ENCODE assay signal across 9 cellular contexts in genomic region chr14:100440207-100440631, GRCh38.
DNase-seq lines count a peak whose midpoint lies in the region; ATAC-seq, FAIRE-seq and TF ChIP-seq lines count a peak whose summit lies in the region.
"Had no signal": no experiment of that assay in that cellular context is flagged by ENCODE, and none has a peak within 500 bp of the region (broad histone marks: within the 10 kb centered on the region; RNA-seq: fewer than 3 reads in every experiment).

No MANE protein-coding gene starts in this region.

- peaks cover 37% of the 10 kb centered on the region for H3K4me1 Mint-ChIP-seq in stimulated activated effector memory CD8-positive, alpha-beta T cell treated with anti-CD3 and anti-CD28 coated beads, Interleukin-12 subunit alpha, Interleukin-12 subunit beta, amount 100 ng/mL, for 72 hours

- H3K9me1 ChIP-seq in K562 (ENCODE audit: control insufficient read depth, insufficient read depth, low read length) = no peaks in the 10 kb centered on the region

- in situ Hi-C loops in K562 (cut with MboI) = no loop called here

- intact Hi-C loops in HCT116 (cut with micrococcal nuclease) (loop anchor here (1.0 to 2.0 kb wide), 2 partner anchors 205 to 215 kb away; no protein-coding TSS in a partner anchor), K562 (cut with micrococcal nuclease) (loop anchor here (1.0 to 10.0 kb wide), 3 partner anchors 55 to 214 kb away; no protein-coding TSS in a partner anchor), sigmoid colon (cut with DNase I) (no loop called here)

- TF ChIP-seq RAD21 in HCT116 (IDR thresholded peaks at IDR 0.05; ENCODE audit: low read depth) = peak; percentile 98
- TF ChIP-seq RAD21 in K562 (CRISPR knock-in tag; conservative IDR thresholded peaks at IDR 0.05 in 1 of 2, IDR thresholded peaks at IDR 0.05 in 1 of 2) = peak; percentile 81 to 86

- TF ChIP-seq EP300 in K562 (IDR thresholded peaks at IDR 0.05; ENCODE audit: low read length) (no peak), sigmoid colon (IDR thresholded peaks at IDR 0.05) (no peak)

- H3K36me3 ChIP-seq in BLaER1 treated with 17β-estradiol and CSF1 and Interleukin-3, amounts not matched to agents 10 nM and 100 nM = no peaks in the 10 kb centered on the region
- no peaks in the 10 kb centered on the region for H3K36me3 ChIP-seq in HCT116 (ENCODE audit: control insufficient read depth in 1 of 2, insufficient read depth in 2 of 2, low read length in 2 of 2)
- no peaks in the 10 kb centered on the region for H3K36me3 ChIP-seq in OCI-LY1 (ENCODE audit: insufficient read depth, low read length)
- no peaks in the 10 kb centered on the region for H3K36me3 ChIP-seq in K562 (ENCODE audit: control insufficient read depth, insufficient read depth, low read length)
- H3K36me3 ChIP-seq in sigmoid colon = no peaks in the 10 kb centered on the region

- H3K4me3 ChIP-seq in BLaER1 treated with 17β-estradiol and CSF1 and Interleukin-3, amounts not matched to agents 10 nM and 100 nM = no peak overlapping the region
- H3K4me3 ChIP-seq in HCT116 (replicated peaks in 1 of 2; ENCODE audit: low read depth in 1 of 2, low read length in 2 of 2) = peak overlapping the region in 1 of 2 experiments; percentile 42; a peak in 2 of 4 replicates
- H3K4me3 ChIP-seq in OCI-LY1 (ENCODE audit: low read depth, low read length, poor library complexity, severe bottlenecking) = no peak overlapping the region
- no peak overlapping the region for H3K4me3 ChIP-seq in K562
- no peak overlapping the region for H3K4me3 ChIP-seq in sigmoid colon

- H3F3A ChIP-seq in OCI-LY1 (ENCODE audit: insufficient read depth, low read length) = no peaks in the 10 kb centered on the region

- no peak overlapping the region for H2AFZ ChIP-seq in HCT116 (ENCODE audit: low read depth, low read length, poor library complexity, severe bottlenecking)
- no peak overlapping the region for H2AFZ ChIP-seq in OCI-LY1 (ENCODE audit: low read length)
- peak overlapping the region; percentile 85 for H2AFZ ChIP-seq in K562 (ENCODE audit: low read depth, low read length)

- H3K27ac ChIP-seq in BLaER1 treated with 17β-estradiol and CSF1 and Interleukin-3, amounts not matched to agents 10 nM and 100 nM = no peak overlapping the region
- H3K27ac ChIP-seq in HCT116 (ENCODE audit: low read depth, low read length) = peak overlapping the region; percentile 77
- H3K27ac ChIP-seq in OCI-LY1 (ENCODE audit: low read depth, low read length, poor library complexity, severe bottlenecking) = no peak overlapping the region
- peak overlapping the region; percentile 65; the same call in 2 of the 3 replicates for H3K27ac ChIP-seq in K562 (ENCODE audit: extremely low read depth, low read depth, low read length)
- H3K27ac ChIP-seq in sigmoid colon = peak overlapping the region in 1 of 4 donors; percentile 31

- no peak overlapping the region for H3K27ac Mint-ChIP-seq in stimulated activated effector memory CD8-positive, alpha-beta T cell treated with anti-CD3 and anti-CD28 coated beads, Interleukin-12 subunit alpha, Interleukin-12 subunit beta, amount 100 ng/mL, for 72 hours

- FAIRE-seq in K562 (lab: Jason Lieb, UNC) = peak; percentile 86
- FAIRE-seq: islet of Langerhans had no signal

- H3K4me2 ChIP-seq in BLaER1 treated with 17β-estradiol and CSF1 and Interleukin-3, amounts not matched to agents 10 nM and 100 nM = peak overlapping the region in 7 of 11 experiments; percentile 0 to 34 (median 12); a peak in 8 of 22 replicates
- H3K4me2 ChIP-seq in HCT116 (ENCODE audit: low read length) = peak overlapping the region; percentile 78
- no peak overlapping the region for H3K4me2 ChIP-seq in OCI-LY1 (ENCODE audit: low read length)
- peak overlapping the region; percentile 65 for H3K4me2 ChIP-seq in K562 (ENCODE audit: insufficient read depth, low read length)

- WGBS in K562 (ENCODE audit: insufficient coverage, low coverage, missing lambda C conversion rate) = 6% methylated on average over 10 of the region's 10 CpGs
- WGBS in sigmoid colon, 2 donors = 18 to 47% methylated on average over 10 of the region's 10 CpGs

- peak overlapping the region in 2 of 11 experiments; percentile 0 to 12; a peak in 1 of 22 replicates for H3K9ac ChIP-seq in BLaER1 treated with 17β-estradiol and CSF1 and Interleukin-3, amounts not matched to agents 10 nM and 100 nM
- peak overlapping the region; percentile 49 for H3K9ac ChIP-seq in HCT116 (ENCODE audit: low read length)
- H3K9ac ChIP-seq in OCI-LY1 (ENCODE audit: low read length) = no peak overlapping the region
- H3K9ac ChIP-seq in K562 (ENCODE audit: insufficient read depth in 1 of 2, low read depth in 2 of 2, low read length in 2 of 2) = peak overlapping the region; percentile 24 to 51; a peak in 3 of 4 replicates

- TF ChIP-seq CTCF in HCT116 (IDR thresholded peaks at IDR 0.05 in 2 of 3, conservative IDR thresholded peaks at IDR 0.05 in 1 of 3; ENCODE audit: borderline replicate concordance in 1 of 3, insufficient read depth in 1 of 3, low read depth in 2 of 3, low read length in 2 of 3) (peak; percentile 87 to 94 (median 93)), OCI-LY1 (IDR thresholded peaks at IDR 0.05; ENCODE audit: low read length) (peak; percentile 65), K562 (IDR thresholded peaks at IDR 0.05 in 2 of 3, conservative IDR thresholded peaks at IDR 0.05 in 1 of 3; ENCODE audit: insufficient read depth in 2 of 3, low read depth in 1 of 3, low read length in 3 of 3) (peak; percentile 82 to 84 (median 83)), sigmoid colon (IDR thresholded peaks at IDR 0.05) (peak in 3 of 4 experiments; percentile 42 to 59 (median 58))

- peak; percentile 75 for ATAC-seq in HCT116
- peak; percentile 94 for ATAC-seq in K562
- ATAC-seq in stimulated activated effector memory CD8-positive, alpha-beta T cell treated with anti-CD3 and anti-CD28 coated beads, Interleukin-12 subunit alpha, Interleukin-12 subunit beta, amount 100 ng/mL, for 72 hours = no peak
- no peak for ATAC-seq in HG03571 (IDR thresholded peaks at IDR 0.05; ENCODE audit: unreplicated experiment)

- peaks cover 0 to 80% (median 46%) of the 10 kb centered on the region in 11 experiments; a peak in 15 of 22 replicates for H4K20me1 ChIP-seq in BLaER1 treated with 17β-estradiol and CSF1 and Interleukin-3, amounts not matched to agents 10 nM and 100 nM
- H4K20me1 ChIP-seq in HCT116 (ENCODE audit: insufficient read depth) (no peaks in the 10 kb centered on the region), OCI-LY1 (ENCODE audit: insufficient read depth, low read length) (no peaks in the 10 kb centered on the region; the same call in 1 of the 2 replicates), K562 (replicated peaks; ENCODE audit: control insufficient read depth, insufficient read depth, low read length) (no peaks in the 10 kb centered on the region)

- H3K27me3 ChIP-seq in BLaER1 treated with 17β-estradiol and CSF1 and Interleukin-3, amounts not matched to agents 10 nM and 100 nM = no peaks in the 10 kb centered on the region
- H3K27me3 ChIP-seq in HCT116 (ENCODE audit: insufficient read depth, low read length) = no peaks in the 10 kb centered on the region
- H3K27me3 ChIP-seq in OCI-LY1 (ENCODE audit: insufficient read depth, low read length) = no peaks in the 10 kb centered on the region
- H3K27me3 ChIP-seq in K562 (ENCODE audit: control insufficient read depth in 2 of 2, insufficient read depth in 2 of 2, low read length in 2 of 2) = no peaks in the 10 kb centered on the region
- H3K27me3 ChIP-seq in sigmoid colon = no peaks in the 10 kb centered on the region

- TF ChIP-seq POLR2A in HCT116 (IDR thresholded peaks at IDR 0.05; ENCODE audit: borderline replicate concordance, extremely low read depth, insufficient read depth, insufficient read length) (no peak), K562 (conservative IDR thresholded peaks at IDR 0.05) (no peak), sigmoid colon (IDR thresholded peaks at IDR 0.05) (no peak)

- no peaks in the 10 kb centered on the region for H3K9me3 Mint-ChIP-seq in stimulated activated effector memory CD8-positive, alpha-beta T cell treated with anti-CD3 and anti-CD28 coated beads, Interleukin-12 subunit alpha, Interleukin-12 subunit beta, amount 100 ng/mL, for 72 hours

- CTCF ChIA-PET in HCT116 (lab: Charles Lee) (interaction anchor here (0.6 to 5.7 kb wide), 20 partner anchors 9 to 460 kb away, joined by 3 to 69 read pairs (median 6); no protein-coding TSS in a partner anchor), K562 (lab: Yijun Ruan, JAX; ENCODE audit: low intra/inter-chr PET ratio) (interaction anchor here (1.0 to 2.3 kb wide), 2 partner anchors 213 to 214 kb away, joined by 6 to 9 read pairs; no protein-coding TSS in a partner anchor)

- no TSS peak for BruUV-seq in HCT116 (replicated peaks; lab: Mats Ljungman, UMichigan)
- BruUV-seq in K562 (replicated peaks; lab: Mats Ljungman, UMichigan) = no TSS peak

- DNase-seq in HCT116 (ENCODE audit: low read depth, low spot score) (no peak), K562 (ENCODE audit: extremely low read depth in 1 of 4, low spot score in 3 of 4) (peak; percentile 62 to 79 (median 69)), hypothalamus (lab: John Stamatoyannopoulos, UW) (peak in 44 of 51 donors; percentile 13 to 81 (median 57)), sigmoid colon (peak; percentile 79)
- DNase-seq in stimulated activated effector memory CD8-positive, alpha-beta T cell treated with anti-CD3 and anti-CD28 coated beads, Interleukin-12 subunit alpha, Interleukin-12 subunit beta, amount 100 ng/mL, for 72 hours (ENCODE audit: low spot score in 2 of 2) = no peak

- H3K9me3 ChIP-seq in BLaER1 treated with 17β-estradiol and CSF1 and Interleukin-3, amounts not matched to agents 10 nM and 100 nM (replicated peaks in 1 of 11) = no peaks in the 10 kb centered on the region
- no peaks in the 10 kb centered on the region for H3K9me3 ChIP-seq in HCT116 (ENCODE audit: control insufficient read depth in 1 of 2, insufficient read depth in 1 of 2, low read depth in 1 of 2, low read length in 2 of 2)
- no peaks in the 10 kb centered on the region for H3K9me3 ChIP-seq in OCI-LY1 (ENCODE audit: low read length)
- no peaks in the 10 kb centered on the region for H3K9me3 ChIP-seq in K562 (replicated peaks; ENCODE audit: control insufficient read depth, insufficient read depth, low read depth, low read length)
- H3K9me3 ChIP-seq in sigmoid colon = no peaks in the 10 kb centered on the region

- no peaks in the 10 kb centered on the region for H3K36me3 Mint-ChIP-seq in stimulated activated effector memory CD8-positive, alpha-beta T cell treated with anti-CD3 and anti-CD28 coated beads, Interleukin-12 subunit alpha, Interleukin-12 subunit beta, amount 100 ng/mL, for 72 hours

- H3K9me2 ChIP-seq in HCT116 (ENCODE audit: insufficient read depth) (no peaks in the 10 kb centered on the region), OCI-LY1 (ENCODE audit: low read depth, low read length) (no peaks in the 10 kb centered on the region)

- no peaks in the 10 kb centered on the region for H3K79me2 ChIP-seq in HCT116 (ENCODE audit: insufficient read depth, low read length)
- H3K79me2 ChIP-seq in OCI-LY1 (ENCODE audit: insufficient read depth, low read length) = no peaks in the 10 kb centered on the region
- no peaks in the 10 kb centered on the region for H3K79me2 ChIP-seq in K562 (ENCODE audit: control insufficient read depth, insufficient read depth, low read length)

- POLR2A ChIA-PET in HCT116 (lab: Charles Lee) (interaction anchor here (0.6 to 1.8 kb wide), 4 partner anchors 55 to 223 kb away, joined by 3 to 5 read pairs (median 4); no protein-coding TSS in a partner anchor), K562 (lab: Yijun Ruan, JAX) (interaction anchor here (0.7 to 1.6 kb wide), 5 partner anchors 10 to 199 kb away, joined by 3 to 5 read pairs (median 4); no protein-coding TSS in a partner anchor)

- peaks cover 0 to 46% (median 31%) of the 10 kb centered on the region in 10 experiments; a peak in 18 of 20 replicates for H3K4me1 ChIP-seq in BLaER1 treated with 17β-estradiol and CSF1 and Interleukin-3, amounts not matched to agents 10 nM and 100 nM
- H3K4me1 ChIP-seq in HCT116 (ENCODE audit: control insufficient read depth in 1 of 2, insufficient read depth in 2 of 2, low read length in 2 of 2) = peaks cover 43 to 78% of the 10 kb centered on the region in 2 experiments
- no peaks in the 10 kb centered on the region for H3K4me1 ChIP-seq in OCI-LY1 (ENCODE audit: insufficient read depth, low read length, severe bottlenecking)
- peaks cover 29 to 40% of the 10 kb centered on the region in 2 experiments for H3K4me1 ChIP-seq in K562 (replicated peaks in 1 of 2; ENCODE audit: control insufficient read depth in 2 of 2, insufficient read depth in 2 of 2, low read length in 2 of 2)
- H3K4me1 ChIP-seq in sigmoid colon = peaks cover 0 to 36% (median 21%) of the 10 kb centered on the region in 4 donors

- RAD21 ChIA-PET in HCT116 (lab: Charles Lee; ENCODE audit: low non-redundant PET in 1 of 2, low total read pairs in 2 of 2, uncharacterized antibody in 2 of 2, unreplicated experiment in 2 of 2) = interaction anchor here (0.5 to 2.2 kb wide), 12 partner anchors 10 to 213 kb away, joined by 3 to 20 read pairs (median 6); no protein-coding TSS in a partner anchor

- H3K4me3 Mint-ChIP-seq in stimulated activated effector memory CD8-positive, alpha-beta T cell treated with anti-CD3 and anti-CD28 coated beads, Interleukin-12 subunit alpha, Interleukin-12 subunit beta, amount 100 ng/mL, for 72 hours = no peak overlapping the region

Comparison
In these comparisons a context has a peak if more than half of its experiments do, and no peak if none do; other contexts are left out.
1. H3K27ac ChIP-seq: peak in HCT116 (single experiment) and K562 (single experiment); none in BLaER1 treated with 17β-estradiol and CSF1 and Interleukin-3, amounts not matched to agents 10 nM and 100 nM (0 of 11) and OCI-LY1 (single experiment).
2. ATAC-seq: peak in HCT116 (single experiment) and K562 (single experiment); none in stimulated activated effector memory CD8-positive, alpha-beta T cell treated with anti-CD3 and anti-CD28 coated beads, Interleukin-12 subunit alpha, Interleukin-12 subunit beta, amount 100 ng/mL, for 72 hours (single experiment) and HG03571 (single experiment).
3. DNase-seq: peak in K562 (4 of 4), hypothalamus (44 of 51) and sigmoid colon (single experiment); none in HCT116 (single experiment) and stimulated activated effector memory CD8-positive, alpha-beta T cell treated with anti-CD3 and anti-CD28 coated beads, Interleukin-12 subunit alpha, Interleukin-12 subunit beta, amount 100 ng/mL, for 72 hours (0 of 2).
4. Peak in every context shown above with its lines, with median percentiles within 50 percentile points of each other: CTCF ChIP-seq.